In the genomic region with DNA sequence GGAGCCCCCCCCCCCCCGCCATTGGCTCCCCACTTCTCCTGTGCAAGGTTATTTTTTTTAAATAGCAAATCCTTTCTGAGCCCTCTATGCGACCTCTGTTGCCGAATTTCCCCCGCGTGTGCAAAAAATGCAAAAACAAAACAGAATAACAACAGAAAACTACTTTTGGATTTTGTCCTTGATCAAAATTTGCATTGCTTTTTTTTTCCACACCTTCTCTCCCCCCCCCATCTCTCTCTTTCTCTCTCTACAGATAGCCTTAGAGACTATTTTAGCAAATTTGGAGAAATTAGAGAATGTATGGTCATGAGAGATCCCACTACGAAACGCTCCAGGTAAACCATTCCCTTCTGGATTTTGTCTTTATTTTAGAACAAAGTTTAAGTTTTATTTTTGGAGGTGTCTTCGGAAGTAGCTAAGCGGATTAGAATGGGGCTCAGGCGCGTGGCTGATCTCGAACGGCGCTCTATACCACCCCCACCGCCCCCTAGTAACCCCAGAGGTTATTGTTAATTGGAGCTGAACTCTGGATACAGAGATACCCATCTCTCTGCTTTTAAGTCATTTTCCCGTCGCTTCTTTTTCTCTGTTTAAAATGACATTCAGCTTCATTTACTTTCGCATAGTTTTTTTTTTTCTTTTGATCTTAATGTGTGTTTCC, we compare ENCODE assay signal across 8 cellular contexts. TPM values are rescaled to one million over a fixed set of nuclear protein-coding genes. Genes with fewer than 3 reads are reported as not detected.
A peak's percentile ranks its signal among the peaks of the same experiment; 100 is the strongest.
DNase-seq lines count a peak whose midpoint lies in the region; ATAC-seq, FAIRE-seq and TF ChIP-seq lines count a peak whose summit lies in the region.

No MANE protein-coding gene starts in this region.

- dilution Hi-C loops in keratinocyte (cut with MboI; ENCODE audit: extremely low pct_ligation_motif_present, low sequenced_read_pairs), result no loop called here

- H3K27me3 ChIP-seq in CD4-positive, alpha-beta T cell (ENCODE audit: control insufficient read depth, insufficient read depth, low read length), result no peaks in the 10 kb centered on the region
- no peaks in the 10 kb centered on the region for H3K27me3 ChIP-seq in keratinocyte (ENCODE audit: control insufficient read depth, extremely low read depth, insufficient read depth, low read length)

- no peaks in the 10 kb centered on the region for H3K9me1 ChIP-seq in keratinocyte (ENCODE audit: control insufficient read depth, extremely low read depth, insufficient read depth, low read length)

- H3K4me1 Mint-ChIP-seq in CD4-positive, alpha-beta T cell (ENCODE audit: low read depth), result peaks cover 61% of the 10 kb centered on the region

- H3K4me3 Mint-ChIP-seq in CD4-positive, alpha-beta T cell, result peak overlapping the region; percentile 99

- FAIRE-seq in keratinocyte (lab: Jason Lieb, UNC), result no peak

- H3K79me2 ChIP-seq in keratinocyte (ENCODE audit: control insufficient read depth, insufficient read depth, low read length), result no peaks in the 10 kb centered on the region

- no peaks in the 10 kb centered on the region for H4K20me1 ChIP-seq in keratinocyte (ENCODE audit: control insufficient read depth, extremely low read depth, insufficient read depth, low read length)

- DNase-seq in CD4-positive, alpha-beta T cell, result peak in 3 of 10 experiments; percentile 6 to 29 (median 20)
- DNase-seq in Jurkat, Clone E6-1 (ENCODE audit: low read depth, low spot score), result peak; percentile 14
- DNase-seq in activated naive CD4-positive, alpha-beta T cell treated with anti-CD3 and anti-CD28 coated beads, Interleukin-2, amount 50 U/mL, for 72 hours (ENCODE audit: low spot score in 2 of 2), result no peak
- DNase-seq in keratinocyte (ENCODE audit: low read depth, low spot score) (no peak), substantia nigra (lab: John Stamatoyannopoulos, UW) (no peak), AG08396 (ENCODE audit: low spot score) (no peak), GM19238 (ENCODE audit: insufficient read length, low spot score) (no peak)

- H3K9me3 Mint-ChIP-seq in CD4-positive, alpha-beta T cell, result no peaks in the 10 kb centered on the region
- no peaks in the 10 kb centered on the region for H3K9me3 Mint-ChIP-seq in activated naive CD4-positive, alpha-beta T cell treated with anti-CD3 and anti-CD28 coated beads, Interleukin-2, amount 50 U/mL, for 72 hours

- H3K27ac ChIP-seq in CD4-positive, alpha-beta T cell (ENCODE audit: low read depth, low read length), result peak overlapping the region; percentile 61
- H3K27ac ChIP-seq in keratinocyte (ENCODE audit: control insufficient read depth, insufficient read depth, low read length) (peak overlapping the region; percentile 66), substantia nigra (ENCODE audit: low read depth, low read length, poor library complexity, severe bottlenecking) (peak overlapping the region; percentile 74)

- peaks cover 19% of the 10 kb centered on the region for H3K4me1 ChIP-seq in keratinocyte (ENCODE audit: control insufficient read depth, extremely low read depth, insufficient read depth, low read length)

- peaks cover 4 to 6% of the 10 kb centered on the region in 2 experiments for H3K36me3 ChIP-seq in keratinocyte (ENCODE audit: control insufficient read depth in 2 of 2, extremely low read depth in 1 of 2, insufficient read depth in 2 of 2, low read length in 2 of 2)

- peak overlapping the region; percentile 66 for H3K9ac ChIP-seq in keratinocyte (ENCODE audit: control insufficient read depth, extremely low read depth, insufficient read depth, low read length)

- H3K36me3 Mint-ChIP-seq in CD4-positive, alpha-beta T cell (ENCODE audit: low read depth), result peaks cover 61% of the 10 kb centered on the region
- H3K36me3 Mint-ChIP-seq in activated naive CD4-positive, alpha-beta T cell treated with anti-CD3 and anti-CD28 coated beads, Interleukin-2, amount 50 U/mL, for 72 hours, result peaks cover 25 to 36% of the 10 kb centered on the region in 2 donors

- peak overlapping the region; percentile 42 for H2AFZ ChIP-seq in keratinocyte (ENCODE audit: control insufficient read depth, low read length)

- no peak for TF ChIP-seq CTCF in CD4-positive, alpha-beta T cell (IDR thresholded peaks at IDR 0.05)
- TF ChIP-seq CTCF in keratinocyte (optimal IDR thresholded peaks at IDR 0.05 in 1 of 3, IDR thresholded peaks at IDR 0.05 in 1 of 3, conservative IDR thresholded peaks at IDR 0.05 in 1 of 3; ENCODE audit: extremely low read depth in 1 of 3, insufficient read depth in 2 of 3, low read length in 3 of 3), result no peak

- intact Hi-C loops in CD4-positive, alpha-beta T cell (cut with DNase I, micrococcal nuclease), result loop anchor here (1.0 to 10.0 kb wide), 9 partner anchors 14 to 1897 kb away; a partner anchor contains a TSS

- H3K9me3 ChIP-seq in CD4-positive, alpha-beta T cell (ENCODE audit: control insufficient read depth, low read length), result no peaks in the 10 kb centered on the region
- no peaks in the 10 kb centered on the region for H3K9me3 ChIP-seq in keratinocyte (ENCODE audit: control insufficient read depth, low read depth, low read length)

- ATAC-seq in CD4-positive, alpha-beta T cell (ENCODE audit: poor library complexity), result peak; percentile 35
- peak in 1 of 2 donors; percentile 37 for ATAC-seq in activated naive CD4-positive, alpha-beta T cell treated with anti-CD3 and anti-CD28 coated beads, Interleukin-2, amount 50 U/mL, for 72 hours
- ATAC-seq in HG03175 (IDR thresholded peaks at IDR 0.05; ENCODE audit: unreplicated experiment), result no peak

- peak overlapping the region; percentile 86 for H3K4me3 ChIP-seq in Jurkat, Clone E6-1 (ENCODE audit: low read length)
- H3K4me3 ChIP-seq in keratinocyte (ENCODE audit: control insufficient read depth in 2 of 3, extremely low read depth in 1 of 3, insufficient read depth in 2 of 3, low read depth in 1 of 3, low read length in 3 of 3), result peak overlapping the region; percentile 57 to 94 (median 88)

- POLR2A ChIA-PET in CD4-positive, alpha-beta T cell (lab: Charles Lee), result interaction anchor here (0.7 to 2.2 kb wide), 12 partner anchors 14 to 592 kb away, joined by 3 to 9 read pairs (median 4); a partner anchor contains a TSS

- H3K4me2 ChIP-seq in keratinocyte (ENCODE audit: control insufficient read depth, extremely low read depth, insufficient read depth, low read depth, low read length), result peak overlapping the region; percentile 76

- H3K27ac Mint-ChIP-seq in CD4-positive, alpha-beta T cell, result peak overlapping the region; percentile 98
- H3K27ac Mint-ChIP-seq in activated naive CD4-positive, alpha-beta T cell treated with anti-CD3 and anti-CD28 coated beads, Interleukin-2, amount 50 U/mL, for 72 hours, result peak overlapping the region; percentile 88 to 94

- CTCF ChIA-PET in CD4-positive, alpha-beta T cell (lab: Charles Lee), result interaction anchor here (1.0 to 8.3 kb wide), 2 partner anchors 13 to 14 kb away, joined by 3 to 79 read pairs; no protein-coding TSS in a partner anchor

- H3K27me3 Mint-ChIP-seq in CD4-positive, alpha-beta T cell, result no peaks in the 10 kb centered on the region

RNA-seq across cellular contexts. Expression of a gene that starts 1.0 kb away (rescaled TPM):
- total RNA-seq in CD4-positive, alpha-beta T cell, result 100 to 1,000 TPM; 129 to 132 TPM
- 51.6 TPM for polyA plus RNA-seq in Jurkat, Clone E6-1 (2012; ENCODE audit: insufficient read depth, insufficient read length)
- 10 to 100 TPM; 54.1 to 74.8 TPM for total RNA-seq in activated naive CD4-positive, alpha-beta T cell treated with anti-CD3 and anti-CD28 coated beads, Interleukin-2, amount 50 U/mL, for 72 hours
- 16.7 to 25.0 TPM (median 22.3 TPM) in 3 replicates for polyA plus RNA-seq in keratinocyte
- 46.5 TPM for polyA plus RNA-seq in keratinocyte (2011; ENCODE audit: low read depth)
- polyA plus RNA-seq in keratinocyte (2011; cell fraction: cytosol; rRNA removed), result 20.0 and 20.1 TPM in 2 replicates
- 28.1 and 29.8 TPM in 2 replicates for polyA plus RNA-seq in keratinocyte (2011; cell fraction: nucleus; rRNA removed)
- polyA plus RNA-seq in keratinocyte (2012; ENCODE audit: low replicate concordance), result 8.6 and 20.8 TPM in 2 replicates
- polyA minus RNA-seq in keratinocyte, result 40.1 to 47.9 TPM (median 44.0 TPM) in 3 replicates
- polyA minus RNA-seq in keratinocyte (2011; cell fraction: cytosol; rRNA and poly(A)+ RNA removed), result 18.0 TPM
- polyA minus RNA-seq in keratinocyte (2011; cell fraction: nucleus; rRNA and poly(A)+ RNA removed), result 25.6 and 50.9 TPM in 2 replicates
